1 cellular context compared by ENCODE assay signal in genomic region chr10:100347568-100348195, GRCh38.
TF ChIP-seq lines count a peak whose summit lies in the region.

No MANE protein-coding gene starts in this region.

TF ChIP-seq in K562, 482 proteins besides CTCF, POLR2A, EP300 and RAD21 (continued from another document):
- peak; percentile 58 for TF ChIP-seq ZBTB40 (IDR thresholded peaks at IDR 0.05)
- TF ChIP-seq ZBTB40 (CRISPR knock-in tag; IDR thresholded peaks at IDR 0.05) = no peak
- TF ChIP-seq SAP30 (IDR thresholded peaks at IDR 0.05; ENCODE audit: borderline replicate concordance, insufficient read depth, low read depth, low read length, poor library complexity, severe bottlenecking) = peak; percentile 4
- TF ChIP-seq ZNF407 (IDR thresholded peaks at IDR 0.05; ENCODE audit: low read depth) = peak; percentile 41; the same call in 1 of the 2 replicates
- TF ChIP-seq HDAC1 (IDR thresholded peaks at IDR 0.05) = peak in 1 of 2 experiments; percentile 70; a peak in 2 of 4 replicates
- 0 out of 4 replicates have a peak, but pooled peaks of 1 of the 2 experiments have one; percentile 1 for TF ChIP-seq MLLT1 (IDR thresholded peaks at IDR 0.05)
- TF ChIP-seq CHD1 (IDR thresholded peaks at IDR 0.05; ENCODE audit: low read length) = peak; percentile 89
- TF ChIP-seq SIN3A (IDR thresholded peaks at IDR 0.05; ENCODE audit: borderline replicate concordance in 2 of 2, control insufficient read depth in 1 of 2, low read depth in 2 of 2, low read length in 2 of 2) = peak in 1 of 2 experiments; percentile 83; a peak in 1 of 4 replicates
- no peak for TF ChIP-seq SIRT6 (IDR thresholded peaks at IDR 0.05; ENCODE audit: low read depth, low read length)
- TF ChIP-seq MXI1 (IDR thresholded peaks at IDR 0.05; ENCODE audit: low read depth, low read length) = 0 out of 2 replicates have a peak, but pooled peaks have one; percentile 47
- TF ChIP-seq NKRF (IDR thresholded peaks at IDR 0.05; ENCODE audit: borderline replicate concordance) = peak; percentile 74; the same call in 1 of the 2 replicates
- 0 out of 6 replicates have a peak, but pooled peaks of 1 of the 3 experiments have one; percentile 8 for TF ChIP-seq ZBTB11 (CRISPR knock-in tag; IDR thresholded peaks at IDR 0.05)
- peak; percentile 69 to 80; a peak in 3 of 4 replicates for TF ChIP-seq MNT (conservative IDR thresholded peaks at IDR 0.05)
- TF ChIP-seq ILF3 (IDR thresholded peaks at IDR 0.05; ENCODE audit: borderline replicate concordance) = no peak
TF ChIP-seq in K562: peak in this region for 11.
